ENCODE assay signal across 10 cellular contexts in the genomic region with DNA sequence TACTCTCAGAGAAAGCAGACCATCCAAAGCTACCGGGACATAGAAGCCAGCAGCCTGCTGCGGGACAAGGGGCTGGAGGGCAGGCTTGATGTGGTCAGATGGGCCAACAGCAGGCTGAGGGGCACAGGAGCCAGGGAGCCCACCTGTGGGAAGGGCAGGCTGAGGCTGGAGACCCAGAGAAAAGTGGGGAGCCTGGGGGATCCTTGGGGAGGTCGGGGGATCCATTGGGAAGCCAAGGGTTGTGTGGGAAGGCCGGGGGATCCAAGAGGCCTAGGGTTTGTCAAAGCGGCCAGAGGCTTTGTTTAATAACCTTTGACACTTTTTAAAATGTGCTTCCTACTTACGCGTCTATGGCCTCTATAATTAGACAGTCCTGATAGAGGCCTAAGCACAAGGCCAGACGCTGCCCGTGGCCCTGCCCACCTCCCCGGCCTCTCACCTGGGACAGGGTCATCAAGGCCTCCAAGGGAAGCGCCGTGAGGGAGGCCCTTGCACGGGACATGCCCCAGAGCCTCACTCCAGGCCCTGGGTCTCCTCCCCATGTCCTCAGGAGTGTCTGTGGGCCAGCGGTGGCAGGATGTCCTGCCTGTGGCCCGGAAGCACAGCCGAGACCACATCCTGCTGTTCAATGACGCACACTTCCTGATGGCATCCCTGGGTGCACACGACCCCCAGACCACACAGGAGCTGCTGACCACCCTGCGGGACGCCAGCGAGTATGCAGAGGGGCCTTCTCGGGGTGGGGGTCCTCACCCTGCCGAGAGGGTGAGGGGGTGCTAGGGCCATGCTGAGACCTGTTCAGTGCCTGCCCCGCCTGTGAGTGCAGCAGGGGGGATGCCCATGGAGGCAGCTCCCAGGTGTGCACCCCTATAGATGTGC. TPM values are rescaled to one million over a fixed set of nuclear protein-coding genes. Genes with fewer than 3 reads are reported as not detected.
A peak's percentile ranks its signal among the peaks of the same experiment; 100 is the strongest.
DNase-seq lines count a peak whose midpoint lies in the region; ATAC-seq lines count a peak whose summit lies in the region.
"Had no signal": no experiment of that assay in that cellular context is flagged by ENCODE, and none has a peak within 500 bp of the region (broad histone marks: within the 10 kb centered on the region; RNA-seq: fewer than 3 reads in every experiment).

No MANE protein-coding gene starts in this region.

- DNase-seq in activated T-cell treated with anti-CD3 and anti-CD28 coated beads, Interleukin-2, amount 50 U/mL, for 4 hours = no peak
- no peak for DNase-seq in naive thymus-derived CD4-positive, alpha-beta T cell
- DNase-seq in NCI-H69 (lab: John Stamatoyannopoulos, UW) (no peak), NCI-H2081 treated with DMSO at 0.1 percent for 48 hours (lab: John Stamatoyannopoulos, UW) (no peak), NCI-H748 (lab: John Stamatoyannopoulos, UW; ENCODE audit: unreplicated experiment) (no peak)
- no peak for DNase-seq in effector CD4-positive, alpha-beta T cell

- intact Hi-C loops in naive thymus-derived CD4-positive, alpha-beta T cell (cut with micrococcal nuclease) = no loop called here

- H3K4me1 ChIP-seq in naive thymus-derived CD4-positive, alpha-beta T cell (ENCODE audit: control insufficient read depth in 2 of 2, insufficient read depth in 2 of 2, low read length in 2 of 2) = peaks cover 0 to 26% of the 10 kb centered on the region in 2 donors

- H3K27ac ChIP-seq in naive thymus-derived CD4-positive, alpha-beta T cell (ENCODE audit: low read depth, low read length) = no peak overlapping the region

- peaks cover 19% of the 10 kb centered on the region for H3K36me3 Mint-ChIP-seq in activated T-cell treated with anti-CD3 and anti-CD28 coated beads, Interleukin-2, amount 50 U/mL, for 4 hours (ENCODE audit: insufficient read depth)
- peaks cover 4 to 33% (median 15%) of the 10 kb centered on the region in 5 donors for H3K36me3 Mint-ChIP-seq in naive thymus-derived CD4-positive, alpha-beta T cell

- H3K4me3 ChIP-seq in naive thymus-derived CD4-positive, alpha-beta T cell (ENCODE audit: low read length) = no peak overlapping the region

- H3K36me3 ChIP-seq in naive thymus-derived CD4-positive, alpha-beta T cell (ENCODE audit: control insufficient read depth in 2 of 3, insufficient read depth in 3 of 3, low read length in 3 of 3) = no peaks in the 10 kb centered on the region

- H3K9me3 ChIP-seq in naive thymus-derived CD4-positive, alpha-beta T cell (ENCODE audit: control insufficient read depth in 2 of 3, low read length in 3 of 3) = no peaks in the 10 kb centered on the region

- no peaks in the 10 kb centered on the region for H3K27me3 Mint-ChIP-seq in activated T-cell treated with anti-CD3 and anti-CD28 coated beads, Interleukin-2, amount 50 U/mL, for 4 hours (ENCODE audit: low read depth)
- no peaks in the 10 kb centered on the region for H3K27me3 Mint-ChIP-seq in naive thymus-derived CD4-positive, alpha-beta T cell

- peaks cover 13% of the 10 kb centered on the region for H3K4me1 Mint-ChIP-seq in activated T-cell treated with anti-CD3 and anti-CD28 coated beads, Interleukin-2, amount 50 U/mL, for 4 hours (ENCODE audit: low read depth)
- H3K4me1 Mint-ChIP-seq in naive thymus-derived CD4-positive, alpha-beta T cell = peaks cover 0 to 24% (median 4%) of the 10 kb centered on the region in 7 donors

- H3K4me3 Mint-ChIP-seq in activated T-cell treated with anti-CD3 and anti-CD28 coated beads, Interleukin-2, amount 50 U/mL, for 4 hours = peak overlapping the region; percentile 74
- H3K4me3 Mint-ChIP-seq in naive thymus-derived CD4-positive, alpha-beta T cell = peak overlapping the region in 4 of 10 donors; percentile 34 to 72 (median 56)

- CTCF ChIA-PET in naive thymus-derived CD4-positive, alpha-beta T cell (lab: Charles Lee) = no interaction called here

- H3K27ac Mint-ChIP-seq in naive thymus-derived CD4-positive, alpha-beta T cell = peak overlapping the region in 2 of 9 donors; percentile 13 to 82

- peaks cover 5% of the 10 kb centered on the region for H3K9me3 Mint-ChIP-seq in activated T-cell treated with anti-CD3 and anti-CD28 coated beads, Interleukin-2, amount 50 U/mL, for 4 hours
- H3K9me3 Mint-ChIP-seq in naive thymus-derived CD4-positive, alpha-beta T cell = peaks cover 0 to 5% (median 0%) of the 10 kb centered on the region in 11 donors

- POLR2A ChIA-PET in naive thymus-derived CD4-positive, alpha-beta T cell (lab: Charles Lee) = interaction anchor here (1.6 kb wide), 1 partner anchor 8 kb away, joined by 5 read pairs; a partner anchor contains a TSS

- no peaks in the 10 kb centered on the region for H3K27me3 ChIP-seq in naive thymus-derived CD4-positive, alpha-beta T cell (ENCODE audit: control insufficient read depth in 2 of 2, insufficient read depth in 2 of 2, low read length in 2 of 2)

- ATAC-seq in GM19025 (IDR thresholded peaks at IDR 0.05; ENCODE audit: low read depth, unreplicated experiment) = peak; percentile 81
- peak; percentile 64 for ATAC-seq in HG02973 (IDR thresholded peaks at IDR 0.05; ENCODE audit: unreplicated experiment)
- ATAC-seq in activated T-cell treated with anti-CD3 and anti-CD28 coated beads, Interleukin-2, amount 50 U/mL, for 4 hours = peak; percentile 54 to 74
- peak; percentile 79 for ATAC-seq in naive thymus-derived CD4-positive, alpha-beta T cell

RNA-seq across cellular contexts. Expression of a gene that starts 8.6 kb away (rescaled TPM):
- 1 to 10 TPM; 2.2 to 3.7 (median 2.7) TPM for total RNA-seq in activated T-cell treated with anti-CD3 and anti-CD28 coated beads, Interleukin-2, amount 50 U/mL, for 4 hours
- total RNA-seq in naive thymus-derived CD4-positive, alpha-beta T cell = 10 to 100 TPM in 1 of 5 experiments, under 1 TPM in 2, not detected in 2; 0.30 to 55.5 (median 0.61) TPM
- polyA plus RNA-seq in naive thymus-derived CD4-positive, alpha-beta T cell = not detected

RNA-seq across cellular contexts. Expression of a gene that starts 20.3 kb away (rescaled TPM):
- total RNA-seq in activated T-cell treated with anti-CD3 and anti-CD28 coated beads, Interleukin-2, amount 50 U/mL, for 4 hours = 1 to 10 TPM; 5.5 to 6.0 (median 6.0) TPM
- 10 to 100 TPM in 2 of 5 experiments, 1 to 10 TPM in 3; 4.1 to 26.0 (median 7.2) TPM for total RNA-seq in naive thymus-derived CD4-positive, alpha-beta T cell
- polyA plus RNA-seq in naive thymus-derived CD4-positive, alpha-beta T cell = 1 to 10 TPM; 2.9 to 3.8 TPM

RNA-seq across cellular contexts. Expression of a gene that starts 25.0 kb away (rescaled TPM):
- total RNA-seq in activated T-cell treated with anti-CD3 and anti-CD28 coated beads, Interleukin-2, amount 50 U/mL, for 4 hours = not detected
- total RNA-seq in naive thymus-derived CD4-positive, alpha-beta T cell = not detected
- not detected for polyA plus RNA-seq in naive thymus-derived CD4-positive, alpha-beta T cell
- total RNA-seq: fibroblast of villous mesenchyme, RPMI7951 had no signal

RNA-seq across cellular contexts. Expression of a gene that starts 38.0 kb away (rescaled TPM):
- 10 to 100 TPM in 1 of 3 donors, 1 to 10 TPM in 2; 5.8 to 10.6 (median 8.9) TPM for total RNA-seq in activated T-cell treated with anti-CD3 and anti-CD28 coated beads, Interleukin-2, amount 50 U/mL, for 4 hours
- 10 to 100 TPM in 3 of 5 experiments, 1 to 10 TPM in 2; 4.2 to 13.8 (median 11.7) TPM for total RNA-seq in naive thymus-derived CD4-positive, alpha-beta T cell
- polyA plus RNA-seq in naive thymus-derived CD4-positive, alpha-beta T cell = 10 to 100 TPM; 17.8 TPM

RNA-seq across cellular contexts. Expression of a gene that starts 47.4 kb away (rescaled TPM):
- total RNA-seq in activated T-cell treated with anti-CD3 and anti-CD28 coated beads, Interleukin-2, amount 50 U/mL, for 4 hours = 10 to 100 TPM; 62.5 to 69.0 (median 66.6) TPM
- 10 to 100 TPM; 56.9 to 92.1 (median 70.3) TPM for total RNA-seq in naive thymus-derived CD4-positive, alpha-beta T cell
- 10 to 100 TPM; 17.9 to 21.1 TPM for polyA plus RNA-seq in naive thymus-derived CD4-positive, alpha-beta T cell
